In genomic region chr3:30350011-30350410, GRCh38 we compare ENCODE assay signal across 25 cellular contexts.
A peak's percentile ranks its signal among the peaks of the same experiment; 100 is the strongest.
DNase-seq lines count a peak whose midpoint lies in the region; ATAC-seq and TF ChIP-seq lines count a peak whose summit lies in the region.
"Had no signal": no experiment of that assay in that cellular context is flagged by ENCODE, and none has a peak within 500 bp of the region (broad histone marks: within the 10 kb centered on the region; RNA-seq: fewer than 3 reads in every experiment).

No MANE protein-coding gene starts in this region.

- H3K79me1 ChIP-seq in mesenchymal stem cell (replicated peaks; ENCODE audit: low read length, poor library complexity, severe bottlenecking): no peaks in the 10 kb centered on the region

- no peak for TF ChIP-seq CTCF in heart left ventricle (IDR thresholded peaks at IDR 0.05)
- TF ChIP-seq CTCF in psoas muscle (IDR thresholded peaks at IDR 0.05): no peak
- TF ChIP-seq CTCF in foreskin keratinocyte (conservative IDR thresholded peaks at IDR 0.05): no peak

- peaks cover 4 to 79% (median 40%) of the 10 kb centered on the region in 12 donors for H3K4me1 ChIP-seq in heart left ventricle
- H3K4me1 ChIP-seq in mesenchymal stem cell (ENCODE audit: control insufficient read depth, insufficient read depth, low read depth, low read length): peaks cover 8% of the 10 kb centered on the region
- peaks cover 0 to 37% (median 21%) of the 10 kb centered on the region in 5 donors for H3K4me1 ChIP-seq in subcutaneous abdominal adipose tissue (ENCODE audit: control insufficient read depth in 5 of 5, insufficient read depth in 5 of 5, low read length in 5 of 5)
- H3K4me1 ChIP-seq in psoas muscle: peaks cover 17% of the 10 kb centered on the region
- peaks cover 67% of the 10 kb centered on the region for H3K4me1 ChIP-seq in foreskin keratinocyte

- no peak overlapping the region for H3K4me2 ChIP-seq in mesenchymal stem cell (ENCODE audit: low read length, poor library complexity, severe bottlenecking)

- peak overlapping the region; percentile 87 for H4K8ac ChIP-seq in mesenchymal stem cell (ENCODE audit: low read length)

- H3K9me3 ChIP-seq in heart left ventricle (no peaks in the 10 kb centered on the region), mesenchymal stem cell (ENCODE audit: control insufficient read depth, low read length) (no peaks in the 10 kb centered on the region), subcutaneous abdominal adipose tissue (ENCODE audit: control insufficient read depth in 5 of 5, low read length in 5 of 5) (no peaks in the 10 kb centered on the region), psoas muscle (no peaks in the 10 kb centered on the region)
- H3K9me3 ChIP-seq: neutrophil, thoracic aorta had no signal

- 37 to 62% (median 42%) methylated on average over 4 of the region's 4 CpGs for WGBS in heart left ventricle, 4 donors
- 71% methylated on average over 4 of the region's 4 CpGs for WGBS in mesenchymal stem cell
- WGBS in psoas muscle, 3 donors: 59 to 61% (median 60%) methylated on average over 4 of the region's 4 CpGs

- peak overlapping the region; percentile 0 to 86 for H2BK12ac ChIP-seq in mesenchymal stem cell (ENCODE audit: low read length in 2 of 2)

- peak overlapping the region in 9 of 12 donors; percentile 0 to 79 (median 32) for H3K27ac ChIP-seq in heart left ventricle
- H3K27ac ChIP-seq in mesenchymal stem cell (ENCODE audit: low read length, poor library complexity, severe bottlenecking): no peak overlapping the region
- peak overlapping the region; percentile 8 for H3K27ac ChIP-seq in subcutaneous abdominal adipose tissue (ENCODE audit: low read depth, low read length)
- H3K27ac ChIP-seq in psoas muscle: no peak overlapping the region
- H3K27ac ChIP-seq in foreskin keratinocyte: no peak overlapping the region
- H3K27ac ChIP-seq: neutrophil, RWPE1, thoracic aorta had no signal

- H3K36me3 ChIP-seq in heart left ventricle (no peaks in the 10 kb centered on the region), mesenchymal stem cell (ENCODE audit: control insufficient read depth in 1 of 2, insufficient read depth in 2 of 2, low read depth in 1 of 2, low read length in 2 of 2) (no peaks in the 10 kb centered on the region), subcutaneous abdominal adipose tissue (ENCODE audit: control insufficient read depth in 5 of 5, insufficient read depth in 5 of 5, low read length in 5 of 5) (no peaks in the 10 kb centered on the region), psoas muscle (ENCODE audit: insufficient read depth in 1 of 2, low read depth in 1 of 2) (no peaks in the 10 kb centered on the region)
- H3K36me3 ChIP-seq: neutrophil, thoracic aorta had no signal

- no peak overlapping the region for H3K14ac ChIP-seq in mesenchymal stem cell (ENCODE audit: low read length in 2 of 2)

- DNase-seq in heart left ventricle (no peak), left cardiac atrium (no peak), mesenchymal stem cell (peak; percentile 29), NCI-H526 treated with DMSO at 0.1 percent for 48 hours (lab: John Stamatoyannopoulos, UW) (no peak), psoas muscle (no peak), foreskin keratinocyte (no peak)
- DNase-seq: activated CD4-positive, alpha-beta memory T cell treated with anti-CD3 and anti-CD28 coated beads for 36 hours; activated CD4-positive, CD25-positive, alpha-beta regulatory T cell treated with anti-CD3 and anti-CD28 coated beads, Interleukin-2, amount 50 U/mL, for 72 hours; activated T-cell treated with anti-CD3 and anti-CD28 coated beads, Interleukin-2, amount 50 U/mL, for 72 hours; CD4-positive, alpha-beta T cell; DMS79 treated with DMSO at 0.1 percent for 48 hours; GF-D8; immature natural killer cell; left colon; NCI-H1092; NCI-H187; NCI-H446 treated with DMSO at 0.1 percent for 48 hours; stimulated activated naive CD4-positive, alpha-beta T cell treated with Interleukin-2 at 50 U/mL for 16 hours had no signal

- H3K23ac ChIP-seq in mesenchymal stem cell (ENCODE audit: low read length in 2 of 2): no peak overlapping the region

- no peak for TF ChIP-seq POLR2A in heart left ventricle (IDR thresholded peaks at IDR 0.05)

- H2AK5ac ChIP-seq in mesenchymal stem cell (ENCODE audit: low read length, severe bottlenecking): no peak overlapping the region

- H3K4ac ChIP-seq in mesenchymal stem cell (ENCODE audit: low read depth in 1 of 2, low read length in 2 of 2): peak overlapping the region in 1 of 2 experiments; percentile 40

- H3K9ac ChIP-seq in mesenchymal stem cell (ENCODE audit: low read length): peak overlapping the region; percentile 33
- peak overlapping the region in 1 of 5 donors; percentile 33 for H3K9ac ChIP-seq in subcutaneous abdominal adipose tissue (ENCODE audit: low read length in 5 of 5)

- no peak for ATAC-seq in heart left ventricle
- no peak for ATAC-seq in left cardiac atrium
- ATAC-seq in SK-N-SH treated with all-trans-retinoic acid at 6 μM for 48 hours: peak; percentile 14; the same call in 1 of the 3 replicates
- ATAC-seq in psoas muscle: no peak
- ATAC-seq in foreskin keratinocyte: no peak
- ATAC-seq: activated T-cell treated with anti-CD3 and anti-CD28 coated beads, Interleukin-2, amount 50 U/mL, for 72 hours; K562; left colon had no signal

- no peak overlapping the region for H2BK5ac ChIP-seq in mesenchymal stem cell (ENCODE audit: low read depth, low read length, poor library complexity, severe bottlenecking)

- no peak overlapping the region for H2BK15ac ChIP-seq in mesenchymal stem cell (ENCODE audit: low read depth, poor library complexity, severe bottlenecking)

- H4K91ac ChIP-seq in mesenchymal stem cell (ENCODE audit: low read length): peak overlapping the region; percentile 74

- H2AFZ ChIP-seq in mesenchymal stem cell (ENCODE audit: low read depth, low read length): no peak overlapping the region

- H3K4me3 ChIP-seq in heart left ventricle (no peak overlapping the region), mesenchymal stem cell (ENCODE audit: insufficient read depth in 1 of 2, low read depth in 1 of 2, low read length in 2 of 2) (no peak overlapping the region), subcutaneous abdominal adipose tissue (ENCODE audit: low read depth in 1 of 5, low read length in 5 of 5) (peak overlapping the region in 3 of 5 donors; percentile 33 to 61 (median 51)), psoas muscle (no peak overlapping the region)
- H3K4me3 ChIP-seq: K562, skin epidermis, thoracic aorta had no signal

- no peak overlapping the region for H2BK120ac ChIP-seq in mesenchymal stem cell (ENCODE audit: low read depth, low read length)

- intact Hi-C loops in heart left ventricle (cut with DNase I): loop anchor here in 4 of 10 donors (5.0 to 10.0 kb wide), 6 partner anchors 52 to 345 kb away; partner anchors contain the start of gene TGFBR2 (in 2 of the 4)
- intact Hi-C loops in left cardiac atrium (cut with DNase I): no loop called here
- intact Hi-C loops in psoas muscle (cut with DNase I): no loop called here

- peak overlapping the region in 1 of 2 experiments; percentile 88 for H3K18ac ChIP-seq in mesenchymal stem cell (ENCODE audit: low read depth in 1 of 2, low read length in 2 of 2)

- H3K27me3 ChIP-seq in heart left ventricle: no peaks in the 10 kb centered on the region
- H3K27me3 ChIP-seq in mesenchymal stem cell (ENCODE audit: control insufficient read depth in 1 of 2, insufficient read depth in 1 of 2, low read length in 2 of 2): no peaks in the 10 kb centered on the region
- no peaks in the 10 kb centered on the region for H3K27me3 ChIP-seq in subcutaneous abdominal adipose tissue (ENCODE audit: control insufficient read depth in 5 of 5, insufficient read depth in 4 of 5, low read length in 5 of 5)
- no peaks in the 10 kb centered on the region for H3K27me3 ChIP-seq in psoas muscle (ENCODE audit: insufficient read depth in 3 of 3, low read length in 2 of 3)
- no peaks in the 10 kb centered on the region for H3K27me3 ChIP-seq in foreskin keratinocyte
- H3K27me3 ChIP-seq: neutrophil had no signal

TF ChIP-seq in SK-N-SH treated with all-trans-retinoic acid at 6 μM for 48 hours, 23 proteins besides CTCF, POLR2A, EP300 and RAD21:
- TF ChIP-seq OSR1 (CRISPR knock-in tag; IDR thresholded peaks at IDR 0.05): no peak

Comparison
In these comparisons a context has a peak if more than half of its experiments do, and no peak if none do; other contexts are left out.
1. H3K27ac ChIP-seq: peak in heart left ventricle (9 of 12) and subcutaneous abdominal adipose tissue (single experiment); none in mesenchymal stem cell (single experiment), psoas muscle (single experiment) and foreskin keratinocyte (single experiment).
2. H3K4me3 ChIP-seq: peak in subcutaneous abdominal adipose tissue (3 of 5); none in heart left ventricle (0 of 12), mesenchymal stem cell (0 of 2) and psoas muscle (single experiment).